In genomic region chr17:8248751-8249607, GRCh38 we compare ENCODE assay signal across 8 cellular contexts. TPM values are rescaled to one million over a fixed set of nuclear protein-coding genes. Genes with fewer than 3 reads are reported as not detected.
DNase-seq lines count a peak whose midpoint lies in the region; ATAC-seq, FAIRE-seq and TF ChIP-seq lines count a peak whose summit lies in the region.

Gene PFAS (plus strand): TSS chr17:8249289. CDS start chr17:8253938, 4,649 bp downstream.

- TF ChIP-seq CTCF in hepatocyte (IDR thresholded peaks at IDR 0.05; ENCODE audit: poor library complexity) (no peak), vagina (IDR thresholded peaks at IDR 0.05) (no peak)

- H3K4me3 ChIP-seq in hepatocyte (peak within 1 kb of the TSS; percentile 69), vagina (peak within 1 kb of the TSS; percentile 85 to 89)

- peak; percentile 98 for FAIRE-seq in GM12892 (lab: Jason Lieb, UNC)

- no peaks in the 10 kb centered on the region for H3K9me3 ChIP-seq in hepatocyte (ENCODE audit: low read depth)
- H3K9me3 ChIP-seq in vagina: no peaks in the 10 kb centered on the region

- TF ChIP-seq POLR2A in GM12892 (IDR thresholded peaks at IDR 0.05; ENCODE audit: low read depth, low read length): peak; percentile 87; the same call in 1 of the 2 replicates
- TF ChIP-seq POLR2A in vagina (IDR thresholded peaks at IDR 0.05): peak in 1 of 2 donors; percentile 33

- under 1% methylated on average over 58 of the region's 58 CpGs for WGBS in hepatocyte (ENCODE audit: low lambda C conversion rate, missing lambda C conversion rate)

- H3K36me3 ChIP-seq in hepatocyte (replicated peaks; ENCODE audit: insufficient read depth, low read depth) (no peaks in the 10 kb centered on the region), vagina (no peaks in the 10 kb centered on the region)

- peak; percentile 88 for DNase-seq in GM12892 (ENCODE audit: insufficient read length)
- DNase-seq in NCI-H2029 (lab: John Stamatoyannopoulos, UW): peak; percentile 74
- peak; percentile 85 for DNase-seq in T1000 (lab: John Stamatoyannopoulos, UW)
- peak; percentile 97 for DNase-seq in astrocyte of the hippocampus (ENCODE audit: low read depth, low spot score)
- DNase-seq in hepatocyte (ENCODE audit: low spot score): peak; percentile 97
- DNase-seq in renal cortical epithelial cell (ENCODE audit: low read depth): peak; percentile 72
- DNase-seq in vagina (ENCODE audit: extremely low spot score in 2 of 2): peak in 1 of 2 donors; percentile 95

- H3K4me2 ChIP-seq in hepatocyte: peak within 1 kb of the TSS; percentile 85

- H3K27me3 ChIP-seq in hepatocyte (no peaks in the 10 kb centered on the region), vagina (no peaks in the 10 kb centered on the region)

- H4K20me1 ChIP-seq in hepatocyte (ENCODE audit: insufficient read depth, poor library complexity, severe bottlenecking): no peaks in the 10 kb centered on the region

- H3K27ac ChIP-seq in hepatocyte (peak within 1 kb of the TSS; percentile 99), vagina (peak within 1 kb of the TSS; percentile 98)

- no peaks in the 10 kb centered on the region for H3K4me1 ChIP-seq in hepatocyte (ENCODE audit: insufficient read depth)
- H3K4me1 ChIP-seq in vagina: peaks cover 10% of the 10 kb centered on the region

- peak within 1 kb of the TSS; percentile 95 for H2AFZ ChIP-seq in hepatocyte

- H3K79me2 ChIP-seq in hepatocyte: peaks cover 60% of the 10 kb centered on the region

- peak; percentile 45 for ATAC-seq in HG02884 (IDR thresholded peaks at IDR 0.05; ENCODE audit: unreplicated experiment)

- intact Hi-C loops in vagina (cut with DNase I): loop anchor here (2.0 to 5.0 kb wide), 2 partner anchors 48 to 62 kb away; partner anchors contain the start of gene SLC25A35

- no peaks in the 10 kb centered on the region for H3K9me2 ChIP-seq in hepatocyte (replicated peaks; ENCODE audit: insufficient read depth)

RNA-seq across cellular contexts. Expression of gene PFAS, which starts in this region (rescaled TPM):
- polyA plus RNA-seq in GM12892 (2012; ENCODE audit: missing spikeins): 33.9 TPM
- total RNA-seq in hepatocyte (10.5 and 18.8 TPM in 2 replicates), renal cortical epithelial cell (19.3 and 23.7 TPM in 2 replicates), vagina (36.3 TPM)
- 13.6 and 16.1 TPM in 2 replicates for polyA plus RNA-seq in hepatocyte
